Comparison of ENCODE assay signal across 14 cellular contexts in genomic region chr13:111225810-111226546, GRCh38.
"Had no signal": no experiment of that assay in that cellular context is flagged by ENCODE, and none has a peak within 500 bp of the region (broad histone marks: within the 10 kb centered on the region; RNA-seq: fewer than 3 reads in every experiment).

No MANE protein-coding gene starts in this region.

- H3K27ac Mint-ChIP-seq: activated CD4-positive, alpha-beta T cell treated with anti-CD3 and anti-CD28 coated beads, Interleukin-2, amount 10 ng/mL, durations not matched to agents 7 days and 5 days; activated CD8-positive, alpha-beta memory T cell treated with anti-CD3 and anti-CD28 coated beads, Interleukin-2, amount 10 ng/mL, durations not matched to agents 7 days and 5 days; immature natural killer cell had no signal

- DNase-seq: activated CD4-positive, alpha-beta T cell treated with anti-CD3 and anti-CD28 coated beads, Interleukin-2, amount 10 ng/mL, durations not matched to agents 7 days and 5 days; activated CD8-positive, alpha-beta memory T cell treated with anti-CD3 and anti-CD28 coated beads, Interleukin-2, amount 10 ng/mL, durations not matched to agents 7 days and 5 days; glutamatergic neuron; immature natural killer cell; left cardiac atrium; naive B cell; stimulated activated CD4-positive, alpha-beta T cell treated with anti-CD3 and anti-CD28 coated beads, Interleukin-15, amount 100 ng/mL, for 24 hours; stimulated activated CD4-positive, alpha-beta T cell treated with anti-CD3 and anti-CD28 coated beads, Interleukin-4, amount 100 ng/mL, for 24 hours; T1000 had no signal

- H3K27me3 Mint-ChIP-seq: activated CD4-positive, alpha-beta T cell treated with anti-CD3 and anti-CD28 coated beads, Interleukin-2, amount 10 ng/mL, durations not matched to agents 7 days and 5 days; activated CD8-positive, alpha-beta memory T cell treated with anti-CD3 and anti-CD28 coated beads, Interleukin-2, amount 10 ng/mL, durations not matched to agents 7 days and 5 days; naive B cell had no signal

- H3K9me3 Mint-ChIP-seq: activated CD4-positive, alpha-beta T cell treated with anti-CD3 and anti-CD28 coated beads, Interleukin-2, amount 10 ng/mL, durations not matched to agents 7 days and 5 days; immature natural killer cell; naive B cell had no signal

- H3K9me3 ChIP-seq: ascending aorta, esophagus muscularis mucosa, tibial nerve had no signal

- ATAC-seq: activated CD8-positive, alpha-beta memory T cell treated with anti-CD3 and anti-CD28 coated beads, Interleukin-2, amount 10 ng/mL, durations not matched to agents 7 days and 5 days; left cardiac atrium had no signal

- H3K4me3 ChIP-seq: ascending aorta, esophagus muscularis mucosa, tibial nerve had no signal

- H3K4me1 ChIP-seq: parathyroid adenoma had no signal

- H3K27me3 ChIP-seq: ascending aorta, esophagus muscularis mucosa, tibial nerve had no signal

- H3K27ac ChIP-seq: esophagus muscularis mucosa, parathyroid adenoma, tibial nerve, VCaP had no signal

- H3K36me3 ChIP-seq: ascending aorta had no signal

- H3K4me3 Mint-ChIP-seq: activated CD4-positive, alpha-beta T cell treated with anti-CD3 and anti-CD28 coated beads, Interleukin-2, amount 10 ng/mL, durations not matched to agents 7 days and 5 days; activated CD8-positive, alpha-beta memory T cell treated with anti-CD3 and anti-CD28 coated beads, Interleukin-2, amount 10 ng/mL, durations not matched to agents 7 days and 5 days; immature natural killer cell had no signal
